ENCODE assay signal across 18 cellular contexts in genomic region chr15:43169888-43170287, GRCh38. TPM values are rescaled to one million over a fixed set of nuclear protein-coding genes. Genes with fewer than 3 reads are reported as not detected.
A peak's percentile ranks its signal among the peaks of the same experiment; 100 is the strongest.
DNase-seq lines count a peak whose midpoint lies in the region; ATAC-seq and TF ChIP-seq lines count a peak whose summit lies in the region.
"Had no signal": no experiment of that assay in that cellular context is flagged by ENCODE, and none has a peak within 500 bp of the region (broad histone marks: within the 10 kb centered on the region; RNA-seq: fewer than 3 reads in every experiment).

No MANE protein-coding gene starts in this region.

- H3K4me1 ChIP-seq in IMR-90 (ENCODE audit: control insufficient read depth, insufficient read depth, low read length) (peaks cover 6% of the 10 kb centered on the region), osteoblast (ENCODE audit: insufficient read depth, low read length) (peaks cover 22% of the 10 kb centered on the region), neuronal stem cell (ENCODE audit: control insufficient read depth in 2 of 2, insufficient read depth in 1 of 2, low read depth in 1 of 2, low read length in 2 of 2) (no peaks in the 10 kb centered on the region), sigmoid colon (peaks cover 0 to 13% (median 11%) of the 10 kb centered on the region in 4 donors)
- H3K4me1 ChIP-seq: HAP-1, SJSA1 had no signal

- BruUV-seq in IMR-90 (replicated peaks; lab: Mats Ljungman, UMichigan): no TSS peak

- H3K27ac ChIP-seq in IMR-90 (ENCODE audit: insufficient read depth, low read length) (no peak overlapping the region), osteoblast (ENCODE audit: low read depth, low read length) (no peak overlapping the region), neuronal stem cell (replicated peaks; ENCODE audit: low read length) (no peak overlapping the region), sigmoid colon (peak overlapping the region in 1 of 4 donors; percentile 81)
- H3K27ac ChIP-seq: C4-2B, SJSA1 had no signal

- TF ChIP-seq RAD21 in IMR-90 (IDR thresholded peaks at IDR 0.05; ENCODE audit: low read length): no peak

- H2AK9ac ChIP-seq in IMR-90 (replicated peaks; ENCODE audit: low read depth, low read length, poor library complexity): no peak overlapping the region

- no peak overlapping the region for H2BK15ac ChIP-seq in IMR-90 (ENCODE audit: low read depth, low read length)
- H2BK15ac ChIP-seq in neuronal stem cell (ENCODE audit: low read length): no peak overlapping the region

- no peak overlapping the region for H3K4me2 ChIP-seq in IMR-90 (ENCODE audit: low read depth, low read length)
- peak overlapping the region; percentile 16 for H3K4me2 ChIP-seq in osteoblast (ENCODE audit: insufficient read depth, low read length)
- no peak overlapping the region for H3K4me2 ChIP-seq in neuronal stem cell (ENCODE audit: insufficient read depth, low read length, poor library complexity, severe bottlenecking)

- H3K79me1 ChIP-seq in IMR-90 (ENCODE audit: low read depth in 1 of 2, low read length in 2 of 2) (0 out of 4 replicates have a peak, but pooled peaks cover 0 to 3% of the 10 kb centered on the region in 2 experiments), neuronal stem cell (ENCODE audit: low read depth, low read length) (no peaks in the 10 kb centered on the region)

- no peak overlapping the region for H2AK5ac ChIP-seq in IMR-90 (ENCODE audit: low read depth, low read length)
- no peak overlapping the region for H2AK5ac ChIP-seq in neuronal stem cell (ENCODE audit: low read depth, low read length)

- no peak overlapping the region for H3K56ac ChIP-seq in IMR-90 (ENCODE audit: extremely low read depth, insufficient read depth, low read length)

- H4K20me1 ChIP-seq in IMR-90 (ENCODE audit: insufficient read depth, low read length) (no peaks in the 10 kb centered on the region), osteoblast (ENCODE audit: insufficient read depth, low read length) (no peaks in the 10 kb centered on the region)

- in situ Hi-C loops in IMR-90 (cut with MboI; ENCODE audit: low sequenced_read_pairs): no loop called here
- in situ Hi-C loops in astrocyte of the spinal cord (cut with HindIII; ENCODE audit: low sequenced_read_pairs): no loop called here

- 55% methylated on average over 2 of the region's 4 CpGs; no CpG with 5 or more reads in 1 of the 2 experiments for WGBS in IMR-90 (ENCODE audit: extremely low coverage in 2 of 2, insufficient read length in 1 of 2), 2 experiments
- no CpG with 5 or more reads among the region's 4 CpGs for WGBS in neuronal stem cell (ENCODE audit: extremely low coverage in 2 of 2, insufficient read length in 2 of 2, insufficient replicate concordance in 1 of 2), 2 donors
- WGBS in sigmoid colon, 2 donors: 89 to 94% methylated on average over 4 of the region's 4 CpGs

- H2BK20ac ChIP-seq in IMR-90 (ENCODE audit: low read depth, low read length): no peak overlapping the region

- H3K27me3 ChIP-seq in IMR-90 (ENCODE audit: control insufficient read depth, insufficient read depth, low read length): no peaks in the 10 kb centered on the region
- no peaks in the 10 kb centered on the region for H3K27me3 ChIP-seq in osteoblast (ENCODE audit: insufficient read depth, low read length)
- H3K27me3 ChIP-seq in neuronal stem cell (ENCODE audit: control insufficient read depth in 3 of 3, insufficient read depth in 3 of 3, low read depth in 1 of 3, low read length in 3 of 3): no peaks in the 10 kb centered on the region
- no peaks in the 10 kb centered on the region for H3K27me3 ChIP-seq in sigmoid colon
- H3K27me3 ChIP-seq: SJSA1 had no signal

- no peak overlapping the region for H4K91ac ChIP-seq in IMR-90 (ENCODE audit: insufficient read depth, low read depth, low read length)
- no peak overlapping the region for H4K91ac ChIP-seq in neuronal stem cell (ENCODE audit: low read depth, low read length, poor library complexity)

- no peak overlapping the region for H4K5ac ChIP-seq in IMR-90 (ENCODE audit: low read depth, low read length)

- peaks cover 7% of the 10 kb centered on the region for H3K9me1 ChIP-seq in IMR-90 (ENCODE audit: insufficient read depth, low read length)

- dilution Hi-C loops in IMR-90 (cut with HindIII; ENCODE audit: low sequenced_read_pairs, unreplicated experiment): no loop called here

- H3K9ac ChIP-seq in IMR-90 (ENCODE audit: low read depth, low read length) (no peak overlapping the region), neuronal stem cell (ENCODE audit: low read depth, low read length, poor library complexity) (no peak overlapping the region)

- peak; percentile 42; the same call in 1 of the 2 replicates for ATAC-seq in IMR-90 (ENCODE audit: low read depth)

- no peaks in the 10 kb centered on the region for H3K79me2 ChIP-seq in osteoblast (ENCODE audit: insufficient read depth, low read length)

- no peak overlapping the region for H2BK5ac ChIP-seq in IMR-90 (ENCODE audit: low read depth, low read length, poor library complexity, severe bottlenecking)
- no peak overlapping the region for H2BK5ac ChIP-seq in neuronal stem cell (ENCODE audit: low read length)

- H4K8ac ChIP-seq in IMR-90 (ENCODE audit: low read depth in 2 of 2, low read length in 2 of 2) (no peak overlapping the region), neuronal stem cell (ENCODE audit: low read depth, low read length) (no peak overlapping the region)

- no peak for TF ChIP-seq EP300 in sigmoid colon (IDR thresholded peaks at IDR 0.05)

- H3K4ac ChIP-seq in IMR-90 (ENCODE audit: low read depth, low read length): no peak overlapping the region
- H3K4ac ChIP-seq in neuronal stem cell (ENCODE audit: low read length): no peak overlapping the region

- H3K14ac ChIP-seq in IMR-90 (replicated peaks; ENCODE audit: low read depth, low read length) (no peak overlapping the region), neuronal stem cell (ENCODE audit: low read length) (no peak overlapping the region)

- DNase-seq in EL (peak; percentile 29), IMR-90 (peak; percentile 22), astrocyte of the spinal cord (ENCODE audit: low read depth, low spot score) (peak; percentile 5), osteoblast (ENCODE audit: insufficient read length, low spot score, missing footprints) (no peak), SHP77 (lab: John Stamatoyannopoulos, UW) (no peak), HCEC 1CT (no peak), neuronal stem cell (ENCODE audit: low spot score) (no peak), sigmoid colon (no peak)
- DNase-seq: Kasumi-1, NCI-H1105, NCI-H187, NCI-H69, RPMI8226, SW 1271 had no signal

- intact Hi-C loops in IMR-90 (cut with micrococcal nuclease) (no loop called here), sigmoid colon (cut with DNase I) (loop anchor here (2.0 kb wide), 1 partner anchor 35 kb away; no protein-coding TSS in a partner anchor)

- H3K18ac ChIP-seq in IMR-90 (ENCODE audit: low read depth, low read length) (no peak overlapping the region), neuronal stem cell (ENCODE audit: low read length) (no peak overlapping the region)

- no peaks in the 10 kb centered on the region for H3K9me3 ChIP-seq in IMR-90 (ENCODE audit: control insufficient read depth, insufficient read depth, low read length)
- no peaks in the 10 kb centered on the region for H3K9me3 ChIP-seq in osteoblast (ENCODE audit: low read depth, low read length)
- peaks cover 0 to 23% of the 10 kb centered on the region in 2 donors for H3K9me3 ChIP-seq in neuronal stem cell (replicated peaks in 1 of 2; ENCODE audit: control insufficient read depth in 2 of 2, insufficient read depth in 1 of 2, low read depth in 1 of 2, low read length in 2 of 2)
- H3K9me3 ChIP-seq in sigmoid colon: no peaks in the 10 kb centered on the region
- H3K9me3 ChIP-seq: HAP-1, SJSA1 had no signal

- CTCF ChIA-PET in IMR-90 (lab: Yijun Ruan, JAX): no interaction called here

- H3K36me3 ChIP-seq in IMR-90 (ENCODE audit: control insufficient read depth, insufficient read depth, low read length) (peaks cover 4% of the 10 kb centered on the region), osteoblast (ENCODE audit: insufficient read depth, low read length) (peaks cover 8% of the 10 kb centered on the region), neuronal stem cell (replicated peaks in 1 of 2; ENCODE audit: control insufficient read depth in 2 of 2, insufficient read depth in 2 of 2, low read length in 2 of 2) (peaks cover 0 to 48% of the 10 kb centered on the region in 2 donors), sigmoid colon (peaks cover 0 to 68% (median 15%) of the 10 kb centered on the region in 4 donors)

- TF ChIP-seq CTCF in IMR-90 (conservative IDR thresholded peaks at IDR 0.05; ENCODE audit: low read depth, low read length) (no peak), astrocyte of the spinal cord (IDR thresholded peaks at IDR 0.05; ENCODE audit: low read depth, low read length) (no peak), osteoblast (IDR thresholded peaks at IDR 0.05; ENCODE audit: extremely low read depth, low read depth, low read length) (no peak), sigmoid colon (IDR thresholded peaks at IDR 0.05) (no peak)

- POLR2A ChIA-PET in IMR-90 (lab: Charles Lee; ENCODE audit: unreplicated experiment): no interaction called here

- no peak for TF ChIP-seq POLR2A in IMR-90 (IDR thresholded peaks at IDR 0.05; ENCODE audit: low read depth, low read length)
- no peak for TF ChIP-seq POLR2A in sigmoid colon (IDR thresholded peaks at IDR 0.05)

- H3K23ac ChIP-seq in IMR-90 (ENCODE audit: low read depth, low read length) (no peak overlapping the region), neuronal stem cell (ENCODE audit: low read depth, low read length, poor library complexity) (no peak overlapping the region)

- H2BK120ac ChIP-seq in IMR-90 (ENCODE audit: low read depth, low read length) (no peak overlapping the region), neuronal stem cell (ENCODE audit: low read depth, low read length) (no peak overlapping the region)

- H3K4me3 ChIP-seq in IMR-90 (ENCODE audit: insufficient read depth, low read depth, low read length) (no peak overlapping the region), astrocyte of the spinal cord (ENCODE audit: low read depth, low read length) (no peak overlapping the region), osteoblast (ENCODE audit: insufficient read depth, low read length) (no peak overlapping the region), neuronal stem cell (ENCODE audit: low read length in 2 of 2) (no peak overlapping the region), sigmoid colon (no peak overlapping the region)
- H3K4me3 ChIP-seq: HAP-1, SJSA1 had no signal

- no peak overlapping the region for H2AFZ ChIP-seq in IMR-90 (replicated peaks; ENCODE audit: low read length, poor library complexity)
- H2AFZ ChIP-seq in osteoblast (ENCODE audit: low read length): no peak overlapping the region
- no peak overlapping the region for H2AFZ ChIP-seq in neuronal stem cell (ENCODE audit: low read length)

- H2BK12ac ChIP-seq in neuronal stem cell (ENCODE audit: low read length): no peak overlapping the region

RNA-seq across cellular contexts. Expression of gene CCNDBP1, which starts 15.3 kb away (rescaled TPM):
- 33.9 and 40.3 TPM in 2 replicates for total RNA-seq in IMR-90 (2012; rRNA removed)
- 33.4 and 34.9 TPM in 2 replicates for polyA plus RNA-seq in IMR-90 (2012; rRNA removed)
- polyA plus RNA-seq in IMR-90 (2012; cell fraction: cytosol; rRNA removed): 15.8 and 18.6 TPM in 2 replicates
- 16.6 and 32.5 TPM in 2 replicates for polyA plus RNA-seq in IMR-90 (2012; cell fraction: nucleus; rRNA removed; ENCODE audit: low replicate concordance)
- 61.0 and 66.6 TPM in 2 replicates for total RNA-seq in osteoblast
- 36.6 TPM for polyA plus RNA-seq in neuronal stem cell (2013, experiment 1 of 2)
- 34.7 TPM for polyA plus RNA-seq in neuronal stem cell (2013, experiment 2 of 2)
- 10 to 100 TPM; 39.1 to 80.5 (median 49.8) TPM for total RNA-seq in sigmoid colon
- 100 to 1,000 TPM in 1 of 3 donors, 10 to 100 TPM in 2; 52.1 to 109 (median 95.5) TPM for polyA plus RNA-seq in sigmoid colon

RNA-seq across cellular contexts. Expression of gene TMEM62, which starts 36.5 kb away (rescaled TPM):
- total RNA-seq in IMR-90 (2012; rRNA removed) (5.6 and 8.6 TPM in 2 replicates), osteoblast (17.7 and 25.6 TPM in 2 replicates), sigmoid colon (10 to 100 TPM; 26.6 to 35.2 (median 33.2) TPM)
- polyA plus RNA-seq in IMR-90 (2012; rRNA removed) (3.1 and 3.7 TPM in 2 replicates), sigmoid colon (10 to 100 TPM; 10.2 to 27.4 (median 10.8) TPM)
- polyA plus RNA-seq in IMR-90 (2012; cell fraction: cytosol; rRNA removed): 1.6 and 2.4 TPM in 2 replicates
- polyA plus RNA-seq in IMR-90 (2012; cell fraction: nucleus; rRNA removed; ENCODE audit: low replicate concordance): 5.0 and 15.5 TPM in 2 replicates
- 2.6 TPM for polyA plus RNA-seq in neuronal stem cell (2013, experiment 1 of 2)
- polyA plus RNA-seq in neuronal stem cell (2013, experiment 2 of 2): 2.5 TPM

RNA-seq across cellular contexts. Expression of gene EPB42, which starts 50.9 kb away (rescaled TPM):
- total RNA-seq in IMR-90 (2012; rRNA removed) (not detected in 2 replicates), osteoblast (not detected in 2 replicates), sigmoid colon (not detected)
- polyA plus RNA-seq in IMR-90 (2012; rRNA removed) (not detected in 2 replicates), sigmoid colon (under 1 TPM in 1 of 3 donors, not detected in 2; 0.06 TPM)
- polyA plus RNA-seq in IMR-90 (2012; cell fraction: cytosol; rRNA removed): not detected in 2 replicates
- not detected in 2 replicates for polyA plus RNA-seq in IMR-90 (2012; cell fraction: nucleus; rRNA removed; ENCODE audit: low replicate concordance)
- polyA plus RNA-seq in neuronal stem cell (2013, experiment 1 of 2): not detected
- polyA plus RNA-seq in neuronal stem cell (2013, experiment 2 of 2): not detected
- total RNA-seq: OCI-LY7, SJSA1 had no signal

Comparison
In these comparisons a context has a peak if more than half of its experiments do, and no peak if none do; other contexts are left out.
1. DNase-seq: peak in EL (single experiment), IMR-90 (single experiment) and astrocyte of the spinal cord (single experiment); none in osteoblast (single experiment), SHP77 (0 of 2), HCEC 1CT (single experiment), neuronal stem cell (single experiment) and sigmoid colon (single experiment).